ENCODE assay signal across 16 cellular contexts in the genomic region with DNA sequence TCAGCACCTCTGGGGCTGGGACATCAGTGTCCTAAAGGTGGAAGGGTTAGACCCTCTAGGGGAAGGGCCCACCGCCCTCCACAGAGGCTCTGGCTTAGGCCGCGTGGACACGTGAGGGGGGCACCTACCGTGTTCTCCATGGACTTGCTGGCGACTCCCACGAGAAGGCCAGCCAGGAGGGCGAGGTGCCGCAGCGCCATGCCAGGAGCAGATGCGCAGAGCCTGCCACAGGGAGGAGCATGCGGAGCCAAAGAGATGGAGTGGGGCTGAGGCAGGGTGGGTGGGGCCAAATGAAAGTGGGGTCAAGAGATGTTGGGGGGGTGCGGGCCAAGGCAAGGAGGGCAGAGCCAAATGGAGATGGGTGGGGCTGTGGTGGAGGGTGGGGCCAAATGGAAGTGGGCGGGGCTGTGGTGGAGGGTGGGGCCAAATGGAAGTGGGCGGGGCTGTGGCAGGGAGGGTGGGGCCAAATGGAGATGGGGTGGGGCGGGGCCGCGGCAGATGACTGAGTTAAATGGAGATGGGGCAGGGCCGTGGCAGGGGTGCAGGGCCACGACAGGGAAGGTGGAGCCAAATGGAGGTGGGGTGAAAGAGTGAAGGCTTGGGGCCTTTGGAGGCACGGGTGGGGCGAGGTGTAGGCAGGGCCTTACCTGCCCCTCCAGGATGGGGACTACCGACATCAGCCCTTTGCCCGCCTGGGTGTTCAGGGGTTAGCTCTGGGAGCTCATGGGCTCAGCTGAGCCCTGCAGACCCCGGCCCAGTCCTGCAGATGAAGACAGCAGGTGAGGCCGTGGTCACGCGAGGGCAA. TPM values are rescaled to one million over a fixed set of nuclear protein-coding genes. Genes with fewer than 3 reads are reported as not detected.
A peak's percentile ranks its signal among the peaks of the same experiment; 100 is the strongest.
DNase-seq lines count a peak whose midpoint lies in the region; ATAC-seq and TF ChIP-seq lines count a peak whose summit lies in the region.
"Had no signal": no experiment of that assay in that cellular context is flagged by ENCODE, and none has a peak within 500 bp of the region (broad histone marks: within the 10 kb centered on the region; RNA-seq: fewer than 3 reads in every experiment).

No MANE protein-coding gene starts in this region.

- TF ChIP-seq CTCF in CD8-positive, alpha-beta T cell (IDR thresholded peaks at IDR 0.05) = no peak
- TF ChIP-seq CTCF in natural killer cell (IDR thresholded peaks at IDR 0.05) (no peak), foreskin fibroblast (IDR thresholded peaks at IDR 0.05; ENCODE audit: low read depth, low read length) (no peak), foreskin keratinocyte (conservative IDR thresholded peaks at IDR 0.05) (no peak)

- no peak overlapping the region for H3K4me3 ChIP-seq in CD8-positive, alpha-beta T cell (ENCODE audit: low read depth, low read length)
- H3K4me3 ChIP-seq in foreskin fibroblast (ENCODE audit: low read depth in 1 of 2, low read length in 2 of 2) = no peak overlapping the region
- H3K4me3 ChIP-seq: breast epithelium, psoas muscle, vagina had no signal

- peak; percentile 59 for ATAC-seq in CD8-positive, alpha-beta T cell
- ATAC-seq in activated T-cell treated with anti-CD3 and anti-CD28 coated beads, Interleukin-2, amount 50 U/mL, for 72 hours (replicated peaks in 1 of 2) = peak; percentile 26 to 32
- ATAC-seq in natural killer cell = peak in 2 of 3 donors; percentile 38 to 53
- no peak for ATAC-seq in foreskin keratinocyte

- no peaks in the 10 kb centered on the region for H3K4me1 Mint-ChIP-seq in CD8-positive, alpha-beta T cell (ENCODE audit: low read depth)
- H3K4me1 Mint-ChIP-seq in activated T-cell treated with anti-CD3 and anti-CD28 coated beads, Interleukin-2, amount 50 U/mL, for 72 hours (ENCODE audit: low read depth) = peaks cover 14% of the 10 kb centered on the region
- H3K4me1 Mint-ChIP-seq in natural killer cell = peaks cover 0 to 6% of the 10 kb centered on the region in 2 donors
- H3K4me1 Mint-ChIP-seq: activated naive CD4-positive, alpha-beta T cell treated with anti-CD3 and anti-CD28 coated beads, Interleukin-2, amount 50 U/mL, for 24 hours had no signal

- no peak overlapping the region for H3K4me3 Mint-ChIP-seq in CD8-positive, alpha-beta T cell
- no peak overlapping the region for H3K4me3 Mint-ChIP-seq in activated T-cell treated with anti-CD3 and anti-CD28 coated beads, Interleukin-2, amount 50 U/mL, for 72 hours
- H3K4me3 Mint-ChIP-seq in natural killer cell = no peak overlapping the region
- H3K4me3 Mint-ChIP-seq: activated naive CD4-positive, alpha-beta T cell treated with anti-CD3 and anti-CD28 coated beads, Interleukin-2, amount 50 U/mL, for 24 hours had no signal

- intact Hi-C loops in CD8-positive, alpha-beta T cell (cut with DNase I, micrococcal nuclease) = loop anchor here in 1 of 2 experiments (1.0 kb wide), 1 partner anchor 22 kb away; no protein-coding TSS in a partner anchor
- intact Hi-C loops in natural killer cell (cut with micrococcal nuclease) = no loop called here

- H3K27ac Mint-ChIP-seq in CD8-positive, alpha-beta T cell = no peak overlapping the region
- H3K27ac Mint-ChIP-seq in activated T-cell treated with anti-CD3 and anti-CD28 coated beads, Interleukin-2, amount 50 U/mL, for 72 hours = no peak overlapping the region
- H3K27ac Mint-ChIP-seq in natural killer cell = no peak overlapping the region
- H3K27ac Mint-ChIP-seq: activated naive CD4-positive, alpha-beta T cell treated with anti-CD3 and anti-CD28 coated beads, Interleukin-2, amount 50 U/mL, for 24 hours had no signal

- no peaks in the 10 kb centered on the region for H3K9me3 Mint-ChIP-seq in CD8-positive, alpha-beta T cell
- H3K9me3 Mint-ChIP-seq in activated T-cell treated with anti-CD3 and anti-CD28 coated beads, Interleukin-2, amount 50 U/mL, for 72 hours = no peaks in the 10 kb centered on the region
- no peaks in the 10 kb centered on the region for H3K9me3 Mint-ChIP-seq in natural killer cell
- H3K9me3 Mint-ChIP-seq: activated naive CD4-positive, alpha-beta T cell treated with anti-CD3 and anti-CD28 coated beads, Interleukin-2, amount 50 U/mL, for 24 hours had no signal

- no peaks in the 10 kb centered on the region for H3K4me1 ChIP-seq in CD8-positive, alpha-beta T cell (ENCODE audit: insufficient read depth, low read length)
- H3K4me1 ChIP-seq in foreskin keratinocyte = no peaks in the 10 kb centered on the region
- H3K4me1 ChIP-seq: breast epithelium, psoas muscle, vagina had no signal

- POLR2A ChIA-PET in CD8-positive, alpha-beta T cell (lab: Charles Lee) = no interaction called here

- in situ Hi-C loops in G401 (cut with HindIII; ENCODE audit: low sequenced_read_pairs) = no loop called here

- H3K27ac ChIP-seq in CD8-positive, alpha-beta T cell (ENCODE audit: low read depth, low read length) = no peak overlapping the region
- H3K27ac ChIP-seq in foreskin keratinocyte = no peak overlapping the region
- H3K27ac ChIP-seq: breast epithelium, psoas muscle, vagina had no signal

- H3K9me3 ChIP-seq in CD8-positive, alpha-beta T cell (ENCODE audit: low read length) = no peaks in the 10 kb centered on the region
- H3K9me3 ChIP-seq: breast epithelium, psoas muscle, vagina had no signal

- H3K36me3 Mint-ChIP-seq in CD8-positive, alpha-beta T cell = no peaks in the 10 kb centered on the region
- peaks cover 3 to 12% of the 10 kb centered on the region in 2 donors for H3K36me3 Mint-ChIP-seq in activated T-cell treated with anti-CD3 and anti-CD28 coated beads, Interleukin-2, amount 50 U/mL, for 72 hours (ENCODE audit: insufficient read depth in 2 of 2)
- no peaks in the 10 kb centered on the region for H3K36me3 Mint-ChIP-seq in natural killer cell

- H3K27me3 ChIP-seq in CD8-positive, alpha-beta T cell (ENCODE audit: insufficient read depth, low read length) = no peaks in the 10 kb centered on the region
- no peaks in the 10 kb centered on the region for H3K27me3 ChIP-seq in foreskin keratinocyte
- H3K27me3 ChIP-seq: breast epithelium, vagina had no signal

- CTCF ChIA-PET in CD8-positive, alpha-beta T cell (lab: Charles Lee) = no interaction called here

- DNase-seq in CD8-positive, alpha-beta T cell = no peak
- DNase-seq in GM19238 (ENCODE audit: insufficient read length, low spot score) (peak; percentile 10), natural killer cell (no peak), foreskin fibroblast (no peak), foreskin keratinocyte (no peak), G401 (ENCODE audit: low spot score) (no peak)
- peak in 1 of 2 donors; percentile 51 for DNase-seq in activated T-cell treated with anti-CD3 and anti-CD28 coated beads, Interleukin-2, amount 50 U/mL, for 72 hours
- DNase-seq: activated CD4-positive, alpha-beta T cell treated with anti-CD3 and anti-CD28 coated beads for 4 hours; effector memory CD4-positive, alpha-beta T cell; foreskin melanocyte; NCI-H1092; NCI-H2227 treated with DMSO at 0.1 percent for 48 hours had no signal

- no peaks in the 10 kb centered on the region for H3K27me3 Mint-ChIP-seq in CD8-positive, alpha-beta T cell (ENCODE audit: low read depth)
- no peaks in the 10 kb centered on the region for H3K27me3 Mint-ChIP-seq in activated T-cell treated with anti-CD3 and anti-CD28 coated beads, Interleukin-2, amount 50 U/mL, for 72 hours (ENCODE audit: low read depth)
- no peaks in the 10 kb centered on the region for H3K27me3 Mint-ChIP-seq in natural killer cell (ENCODE audit: low read depth in 2 of 2)
- H3K27me3 Mint-ChIP-seq: activated naive CD4-positive, alpha-beta T cell treated with anti-CD3 and anti-CD28 coated beads, Interleukin-2, amount 50 U/mL, for 24 hours had no signal

- H3K36me3 ChIP-seq in CD8-positive, alpha-beta T cell (ENCODE audit: insufficient read depth, low read length) = no peaks in the 10 kb centered on the region
- H3K36me3 ChIP-seq: breast epithelium, vagina had no signal

RNA-seq across cellular contexts. Expression of a gene that starts 17.4 kb away (rescaled TPM):
- total RNA-seq in CD8-positive, alpha-beta T cell = not detected
- under 1 TPM in 1 of 2 donors, not detected in 1; 0.12 TPM for total RNA-seq in activated T-cell treated with anti-CD3 and anti-CD28 coated beads, Interleukin-2, amount 50 U/mL, for 72 hours
- total RNA-seq in natural killer cell (not detected), foreskin keratinocyte (0.07 TPM in 2 replicates)
- polyA plus RNA-seq in foreskin keratinocyte = 0.06 and 0.08 TPM in 2 replicates
- 3.5 and 4.3 TPM in 2 replicates for total RNA-seq in G401 (2014; rRNA removed; shearing (Covaris generic))
- total RNA-seq: psoas muscle had no signal
- polyA plus RNA-seq: psoas muscle had no signal

RNA-seq across cellular contexts. Expression of a gene that starts 24.3 kb away (rescaled TPM):
- 10 to 100 TPM; 14.3 to 17.6 TPM for total RNA-seq in CD8-positive, alpha-beta T cell
- 10 to 100 TPM; 18.0 to 18.6 TPM for total RNA-seq in activated T-cell treated with anti-CD3 and anti-CD28 coated beads, Interleukin-2, amount 50 U/mL, for 72 hours
- 10 to 100 TPM; 19.6 to 25.1 (median 21.5) TPM for total RNA-seq in natural killer cell
- total RNA-seq in foreskin keratinocyte = 14.4 and 15.4 TPM in 2 replicates
- 21.2 and 21.3 TPM in 2 replicates for polyA plus RNA-seq in foreskin keratinocyte
- 11.9 and 17.1 TPM in 2 replicates for total RNA-seq in G401 (2014; rRNA removed; shearing (Covaris generic))
